ENCODE assay signal across 1 cellular context in genomic region chr7:128652606-128653005, GRCh38. TPM values are rescaled to one million over a fixed set of nuclear protein-coding genes. Genes with fewer than 3 reads are reported as not detected.
"Had no signal": no experiment of that assay in that cellular context is flagged by ENCODE, and none has a peak within 500 bp of the region (broad histone marks: within the 10 kb centered on the region; RNA-seq: fewer than 3 reads in every experiment).

No MANE protein-coding gene starts in this region.

RNA-seq across cellular contexts. Expression of gene GARIN1A, which starts 19.5 kb away (rescaled TPM):
- total RNA-seq: epithelial cell of proximal tubule had no signal
